Comparison of ENCODE assay signal across 2 cellular contexts in genomic region chr16:89472711-89473075, GRCh38.
TF ChIP-seq lines count a peak whose summit lies in the region.

No MANE protein-coding gene starts in this region.

TF ChIP-seq in GM23338, 12 proteins besides CTCF, POLR2A, EP300 and RAD21:
- TF ChIP-seq REST (IDR thresholded peaks at IDR 0.05; ENCODE audit: unreplicated experiment), result no peak
- TF ChIP-seq NANOG (IDR thresholded peaks at IDR 0.05; ENCODE audit: borderline replicate concordance), result no peak
- TF ChIP-seq ZNF114 (CRISPR knock-in tag; IDR thresholded peaks at IDR 0.05), result no peak
- TF ChIP-seq ZNF462 (CRISPR knock-in tag; IDR thresholded peaks at IDR 0.05), result no peak
- no peak for TF ChIP-seq EZH2 (IDR thresholded peaks at IDR 0.05; ENCODE audit: low read depth, unreplicated experiment)
- no peak for TF ChIP-seq POLR2AphosphoS5 (IDR thresholded peaks at IDR 0.05; ENCODE audit: low read depth)
- no peak for TF ChIP-seq STAT1 (IDR thresholded peaks at IDR 0.05; ENCODE audit: unreplicated experiment)
- TF ChIP-seq ZNF331 (CRISPR knock-in tag; IDR thresholded peaks at IDR 0.05; ENCODE audit: low read depth), result no peak
- TF ChIP-seq JUNB (IDR thresholded peaks at IDR 0.05; ENCODE audit: unreplicated experiment), result no peak
- TF ChIP-seq ETS1 (IDR thresholded peaks at IDR 0.05), result no peak
- no peak for TF ChIP-seq EZH2phosphoT487 (IDR thresholded peaks at IDR 0.05; ENCODE audit: unreplicated experiment)
- no peak for TF ChIP-seq CREB1 (CRISPR knock-in tag; IDR thresholded peaks at IDR 0.05; ENCODE audit: low read depth)

TF ChIP-seq in K562, 482 proteins besides CTCF, POLR2A, EP300 and RAD21:
- peak; percentile 50; the same call in 1 of the 2 replicates for TF ChIP-seq ZNF121 (CRISPR knock-in tag; conservative IDR thresholded peaks at IDR 0.05)
- TF ChIP-seq HBP1 (CRISPR knock-in tag; IDR thresholded peaks at IDR 0.05), result no peak
